1 cellular context compared by ENCODE assay signal in genomic region chrX:9847071-9847470, GRCh38.
TF ChIP-seq lines count a peak whose summit lies in the region.

No MANE protein-coding gene starts in this region.

TF ChIP-seq in HCT116, 20 proteins besides CTCF, POLR2A, EP300 and RAD21 (continued from another document):
- TF ChIP-seq POLR2AphosphoS5 (IDR thresholded peaks at IDR 0.05; ENCODE audit: low read depth, low read length) (no peak), YY1 (IDR thresholded peaks at IDR 0.05; ENCODE audit: extremely low read depth, insufficient replicate concordance, low read depth, low read length) (no peak), JUND (IDR thresholded peaks at IDR 0.05) (peak; percentile 38; the same call in 1 of the 2 replicates), TCF7L2 (IDR thresholded peaks at IDR 0.05; ENCODE audit: borderline replicate concordance, extremely low read depth, insufficient read depth, insufficient read length) (no peak), EZH2 (IDR thresholded peaks at IDR 0.05) (no peak)
